Comparison of ENCODE assay signal across 1 cellular context in genomic region chr7:27080844-27081423, GRCh38.
TF ChIP-seq lines count a peak whose summit lies in the region.

No MANE protein-coding gene starts in this region.

TF ChIP-seq in IMR-90, 13 proteins besides CTCF, POLR2A, EP300 and RAD21:
- TF ChIP-seq SMC3 (IDR thresholded peaks at IDR 0.05; ENCODE audit: low read depth, low read length) (no peak), USF2 (IDR thresholded peaks at IDR 0.05; ENCODE audit: low read depth, low read length) (no peak)
